ENCODE assay signal across 13 cellular contexts in genomic region chr13:47598340-47598911, GRCh38.
A peak's percentile ranks its signal among the peaks of the same experiment; 100 is the strongest.
DNase-seq lines count a peak whose midpoint lies in the region; ATAC-seq, FAIRE-seq and TF ChIP-seq lines count a peak whose summit lies in the region.
"Had no signal": no experiment of that assay in that cellular context is flagged by ENCODE, and none has a peak within 500 bp of the region (broad histone marks: within the 10 kb centered on the region; RNA-seq: fewer than 3 reads in every experiment).

No MANE protein-coding gene starts in this region.

- H3K27ac ChIP-seq in AG04450 (ENCODE audit: low read depth, low read length) (no peak overlapping the region), RWPE2 (ENCODE audit: poor library complexity, severe bottlenecking) (no peak overlapping the region)
- H3K27ac ChIP-seq: WERI-Rb-1 had no signal

- no peaks in the 10 kb centered on the region for H3K27me3 Mint-ChIP-seq in Calu3 (ENCODE audit: unreplicated experiment)

- H3K4me3 ChIP-seq in AG04450 (ENCODE audit: low read depth, low read length) (no peak overlapping the region), RWPE2 (ENCODE audit: severe bottlenecking) (no peak overlapping the region), foreskin fibroblast (ENCODE audit: low read depth in 1 of 2, low read length in 2 of 2) (no peak overlapping the region)

- POLR2A ChIA-PET in AG04450 (lab: Yijun Ruan, JAX), result no interaction called here

- TF ChIP-seq CTCF in AG04450 (IDR thresholded peaks at IDR 0.05; ENCODE audit: low read depth, low read length) (peak; percentile 37), GM12872 (IDR thresholded peaks at IDR 0.05; ENCODE audit: insufficient read depth, low read depth, low read length) (peak; percentile 3; the same call in 1 of the 3 replicates), RWPE2 (IDR thresholded peaks at IDR 0.05; ENCODE audit: poor library complexity, severe bottlenecking) (peak; percentile 55), foreskin fibroblast (IDR thresholded peaks at IDR 0.05; ENCODE audit: low read depth, low read length) (peak; percentile 24), Calu3 (IDR thresholded peaks at IDR 0.05; ENCODE audit: unreplicated experiment) (no peak)

- no peaks in the 10 kb centered on the region for H3K4me1 Mint-ChIP-seq in Calu3 (ENCODE audit: low read depth, unreplicated experiment)
- H3K4me1 Mint-ChIP-seq: stimulated activated effector memory CD8-positive, alpha-beta T cell treated with anti-CD3 and anti-CD28 coated beads, Interleukin-12 subunit alpha, Interleukin-12 subunit beta, amount 100 ng/mL, for 72 hours had no signal

- H3K27me3 ChIP-seq in AG04450 (ENCODE audit: control insufficient read depth, insufficient read depth, low read length) (no peaks in the 10 kb centered on the region), RWPE2 (ENCODE audit: insufficient read depth, poor library complexity, severe bottlenecking) (no peaks in the 10 kb centered on the region)

- intact Hi-C loops in Calu3 (cut with micrococcal nuclease; ENCODE audit: unreplicated experiment), result loop anchor here (5.0 to 10.0 kb wide), 2 partner anchors 624 to 766 kb away; no protein-coding TSS in a partner anchor

- H3K4me1 ChIP-seq in RWPE2 (ENCODE audit: insufficient read depth, poor library complexity, severe bottlenecking), result no peaks in the 10 kb centered on the region

- DNase-seq in AG04450 (ENCODE audit: low read depth, low spot score) (no peak), RWPE2 (ENCODE audit: low spot score) (no peak), foreskin fibroblast (peak in 1 of 2 donors; percentile 19), Calu3 (no peak), RCC 7860 (ENCODE audit: low spot score) (no peak), COLO668 (lab: John Stamatoyannopoulos, UW; ENCODE audit: unreplicated experiment) (no peak)
- DNase-seq: NCI-H526 treated with DMSO at 0.1 percent for 48 hours, WERI-Rb-1 had no signal

- no peak for FAIRE-seq in RCC 7860 (lab: Jason Lieb, UNC)
- FAIRE-seq: endothelial cell of umbilical vein had no signal

- no peaks in the 10 kb centered on the region for H3K36me3 ChIP-seq in RWPE2 (ENCODE audit: low read depth)
- H3K36me3 ChIP-seq: WERI-Rb-1 had no signal

- no peak overlapping the region for H3K4me3 Mint-ChIP-seq in Calu3 (ENCODE audit: low read depth, unreplicated experiment)
- H3K4me3 Mint-ChIP-seq: stimulated activated effector memory CD8-positive, alpha-beta T cell treated with anti-CD3 and anti-CD28 coated beads, Interleukin-12 subunit alpha, Interleukin-12 subunit beta, amount 100 ng/mL, for 72 hours had no signal

- BruUV-seq in Calu3 (replicated peaks; lab: Mats Ljungman, UMichigan), result no TSS peak

- H3K9me3 ChIP-seq in AG04450 (ENCODE audit: control insufficient read depth, insufficient read depth, low read length), result no peaks in the 10 kb centered on the region
- H3K9me3 ChIP-seq in RWPE2 (ENCODE audit: severe bottlenecking), result no peaks in the 10 kb centered on the region

- no peaks in the 10 kb centered on the region for H3K36me3 Mint-ChIP-seq in Calu3 (ENCODE audit: insufficient read depth, unreplicated experiment)
- H3K36me3 Mint-ChIP-seq: stimulated activated effector memory CD8-positive, alpha-beta T cell treated with anti-CD3 and anti-CD28 coated beads, Interleukin-12 subunit alpha, Interleukin-12 subunit beta, amount 100 ng/mL, for 72 hours had no signal

- H3K9me3 Mint-ChIP-seq in Calu3 (ENCODE audit: low read depth, unreplicated experiment), result peaks cover 4% of the 10 kb centered on the region
- H3K9me3 Mint-ChIP-seq: activated T-helper 2 cell treated with anti-CD3 and anti-CD28 coated beads, Interferon-gamma antibody, Interleukin-2, Interleukin-4, amounts not matched to agents 10 μg/mL and 5 μg/mL and 100 μg/mL, durations not matched to agents 14 hours and 24 hours and 36 hours had no signal

- ATAC-seq in RWPE2 (ENCODE audit: low read depth) (no peak), GM21423 (IDR thresholded peaks at IDR 0.05; ENCODE audit: unreplicated experiment) (no peak)
- ATAC-seq: stimulated activated effector memory CD8-positive, alpha-beta T cell treated with anti-CD3 and anti-CD28 coated beads, Interleukin-12 subunit alpha, Interleukin-12 subunit beta, amount 100 ng/mL, for 72 hours had no signal

- no peak overlapping the region for H3K27ac Mint-ChIP-seq in Calu3 (ENCODE audit: unreplicated experiment)
- H3K27ac Mint-ChIP-seq: activated T-helper 2 cell treated with anti-CD3 and anti-CD28 coated beads, Interferon-gamma antibody, Interleukin-2, Interleukin-4, amounts not matched to agents 10 μg/mL and 5 μg/mL and 100 μg/mL, durations not matched to agents 14 hours and 24 hours and 36 hours; stimulated activated effector memory CD8-positive, alpha-beta T cell treated with anti-CD3 and anti-CD28 coated beads, Interleukin-12 subunit alpha, Interleukin-12 subunit beta, amount 100 ng/mL, for 72 hours had no signal

- CTCF ChIA-PET in AG04450 (lab: Charles Lee) (interaction anchor here (0.6 to 1.3 kb wide), 4 partner anchors 593 to 768 kb away, joined by 3 to 4 read pairs (median 4); no protein-coding TSS in a partner anchor), Calu3 (lab: Charles Lee) (interaction anchor here (0.5 kb wide), 1 partner anchor 24 kb away, joined by 3 read pairs; no protein-coding TSS in a partner anchor)
